ENCODE assay signal across 9 cellular contexts in the genomic region with DNA sequence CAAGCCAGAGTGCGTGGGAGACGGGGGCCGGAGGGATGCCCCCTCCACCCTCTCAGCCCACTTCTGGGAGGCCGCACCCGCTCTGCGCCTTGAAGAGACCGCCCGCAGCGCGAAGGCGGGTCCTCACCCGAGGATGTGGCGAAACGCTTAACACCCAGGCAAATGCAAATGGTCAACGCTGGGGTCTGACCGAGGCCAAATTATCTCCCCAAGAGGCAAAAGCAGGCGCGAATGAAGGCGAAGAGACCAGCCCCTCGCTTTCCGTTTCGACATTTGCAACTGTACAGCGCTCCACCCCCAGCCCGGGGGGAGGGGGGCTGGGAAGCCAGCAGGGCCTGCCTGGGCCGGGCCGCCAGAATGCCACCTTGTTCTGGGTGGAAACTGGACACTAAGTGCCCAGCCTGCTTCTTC.
DNase-seq lines count a peak whose midpoint lies in the region; ATAC-seq and TF ChIP-seq lines count a peak whose summit lies in the region.
"Had no signal": no experiment of that assay in that cellular context is flagged by ENCODE, and none has a peak within 500 bp of the region (broad histone marks: within the 10 kb centered on the region; RNA-seq: fewer than 3 reads in every experiment).

No MANE protein-coding gene starts in this region.

- H3K4me3 Mint-ChIP-seq in endodermal cell: peak overlapping the region; percentile 62
- H3K4me3 Mint-ChIP-seq in naive thymus-derived CD8-positive, alpha-beta T cell: peak overlapping the region; percentile 69 to 89 (median 82)

- peaks cover 5% of the 10 kb centered on the region for H3K27me3 Mint-ChIP-seq in endodermal cell (ENCODE audit: insufficient read depth)
- H3K27me3 Mint-ChIP-seq in naive thymus-derived CD8-positive, alpha-beta T cell: peaks cover 32 to 64% (median 39%) of the 10 kb centered on the region in 5 donors

- ATAC-seq in naive thymus-derived CD8-positive, alpha-beta T cell: peak; percentile 28 to 30
- ATAC-seq in HG03108 (IDR thresholded peaks at IDR 0.05; ENCODE audit: unreplicated experiment): no peak

- H3K9me3 Mint-ChIP-seq in endodermal cell: peaks cover 47% of the 10 kb centered on the region
- H3K9me3 Mint-ChIP-seq in naive thymus-derived CD8-positive, alpha-beta T cell: peaks cover 0 to 22% (median 5%) of the 10 kb centered on the region in 9 donors

- H3K36me3 Mint-ChIP-seq in endodermal cell (ENCODE audit: low read depth): no peaks in the 10 kb centered on the region
- H3K36me3 Mint-ChIP-seq in naive thymus-derived CD8-positive, alpha-beta T cell: peaks cover 3 to 10% (median 3%) of the 10 kb centered on the region in 3 donors

- H3K36me3 ChIP-seq in HUES64 (ENCODE audit: insufficient read depth, low read length) (no peaks in the 10 kb centered on the region), endodermal cell (ENCODE audit: control insufficient read depth, insufficient read depth, low read length) (no peaks in the 10 kb centered on the region)

- TF ChIP-seq CTCF in AG04450 (IDR thresholded peaks at IDR 0.05; ENCODE audit: low read depth, low read length): no peak
- TF ChIP-seq CTCF in endodermal cell (conservative IDR thresholded peaks at IDR 0.05): no peak

- 0% methylated on average over 26 of the region's 26 CpGs for WGBS in HUES64
- WGBS in endodermal cell (ENCODE audit: insufficient coverage in 1 of 2, insufficient read length in 1 of 2), 2 experiments: 1% methylated on average over 24 of the region's 26 CpGs; no CpG with 5 or more reads in 1 of the 2 experiments

- peaks cover 15% of the 10 kb centered on the region for H3K4me1 Mint-ChIP-seq in endodermal cell
- H3K4me1 Mint-ChIP-seq in naive thymus-derived CD8-positive, alpha-beta T cell: peaks cover 3 to 15% (median 12%) of the 10 kb centered on the region in 4 donors

- no peaks in the 10 kb centered on the region; the same call in 1 of the 2 replicates for H3K9me3 ChIP-seq in AG04450 (ENCODE audit: control insufficient read depth, insufficient read depth, low read length)
- no peaks in the 10 kb centered on the region for H3K9me3 ChIP-seq in HUES64 (ENCODE audit: insufficient read depth, low read depth, low read length)
- no peaks in the 10 kb centered on the region for H3K9me3 ChIP-seq in endodermal cell (ENCODE audit: control insufficient read depth, low read length)

- H3K27ac ChIP-seq in AG04450 (ENCODE audit: low read depth, low read length) (no peak overlapping the region), HUES64 (ENCODE audit: low read depth, low read length) (peak overlapping the region; percentile 45; the same call in 1 of the 2 replicates), endodermal cell (ENCODE audit: low read depth, low read length) (peak overlapping the region; percentile 90)

- H3K9ac ChIP-seq in HUES64 (ENCODE audit: low read depth, low read length) (peak overlapping the region; percentile 57; the same call in 1 of the 2 replicates), endodermal cell (ENCODE audit: extremely low read depth, low read length, poor library complexity, severe bottlenecking) (peak overlapping the region; percentile 44)

- DNase-seq in AG04450 (ENCODE audit: low read depth, low spot score): no peak
- peak; percentile 88 for DNase-seq in endodermal cell
- DNase-seq in naive thymus-derived CD8-positive, alpha-beta T cell: no peak
- DNase-seq in nucleus accumbens (lab: John Stamatoyannopoulos, UW): no peak
- DNase-seq in SKM-1 (lab: John Stamatoyannopoulos, UW; ENCODE audit: unreplicated experiment): no peak
- no peak for DNase-seq in RKO (ENCODE audit: low spot score)
- DNase-seq: RPMI8226 had no signal

- peaks cover 36% of the 10 kb centered on the region for H3K4me1 ChIP-seq in HUES64 (ENCODE audit: insufficient read depth, low read length)
- no peaks in the 10 kb centered on the region for H3K4me1 ChIP-seq in endodermal cell (ENCODE audit: control insufficient read depth, insufficient read depth, low read length)

- POLR2A ChIA-PET in AG04450 (lab: Yijun Ruan, JAX): no interaction called here
- POLR2A ChIA-PET in naive thymus-derived CD8-positive, alpha-beta T cell (lab: Charles Lee): no interaction called here

- peaks cover 20% of the 10 kb centered on the region for H3K27me3 ChIP-seq in AG04450 (ENCODE audit: control insufficient read depth, insufficient read depth, low read length)
- H3K27me3 ChIP-seq in HUES64 (ENCODE audit: insufficient read depth, low read length): peaks cover 69% of the 10 kb centered on the region
- H3K27me3 ChIP-seq in endodermal cell (ENCODE audit: control insufficient read depth, insufficient read depth, low read length, poor library complexity, severe bottlenecking): no peaks in the 10 kb centered on the region

- CTCF ChIA-PET in AG04450 (lab: Charles Lee): no interaction called here

- H3K4me3 ChIP-seq in AG04450 (ENCODE audit: low read depth, low read length): peak overlapping the region; percentile 32; the same call in 1 of the 2 replicates
- H3K4me3 ChIP-seq in HUES64 (ENCODE audit: low read length): peak overlapping the region; percentile 60
- peak overlapping the region; percentile 81 for H3K4me3 ChIP-seq in endodermal cell (ENCODE audit: low read length)

- H3K27ac Mint-ChIP-seq in endodermal cell: peak overlapping the region; percentile 87
- no peak overlapping the region for H3K27ac Mint-ChIP-seq in naive thymus-derived CD8-positive, alpha-beta T cell
